ENCODE assay signal across 8 cellular contexts in the genomic region with DNA sequence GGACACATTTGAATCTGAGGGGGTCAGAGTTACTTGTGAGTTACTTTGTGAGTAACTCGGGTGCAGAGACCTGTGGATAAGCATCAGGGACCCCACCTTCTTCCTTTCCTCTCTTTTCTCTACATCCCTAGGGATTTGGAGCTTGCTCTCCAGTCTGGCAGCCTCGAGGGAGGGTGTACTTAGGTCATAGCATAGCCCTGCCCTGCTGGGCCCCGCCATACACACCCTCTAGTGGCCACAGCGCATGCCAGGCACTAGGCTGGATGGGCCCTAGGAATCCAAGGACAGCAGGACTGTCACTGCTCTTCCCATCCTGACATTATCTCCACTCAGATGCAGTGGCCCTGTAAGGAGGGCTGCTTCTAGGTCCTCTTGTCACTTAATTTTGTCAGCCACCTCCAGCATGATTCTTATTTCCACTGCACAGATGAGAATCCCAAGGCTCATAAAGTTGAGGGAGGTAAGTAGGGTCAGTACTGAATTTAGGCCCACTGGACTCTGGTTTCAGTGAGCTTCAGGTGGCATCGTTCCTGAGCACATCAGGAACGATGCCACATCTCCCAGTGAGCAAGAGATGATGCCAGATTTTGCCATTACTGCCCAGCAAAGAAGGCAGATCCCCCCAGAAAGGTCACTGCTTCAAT. TPM values are rescaled to one million over a fixed set of nuclear protein-coding genes. Genes with fewer than 3 reads are reported as not detected.
DNase-seq lines count a peak whose midpoint lies in the region; ATAC-seq, FAIRE-seq and TF ChIP-seq lines count a peak whose summit lies in the region.

No MANE protein-coding gene starts in this region.

- in situ Hi-C loops in GM13976 (cut with MboI; ENCODE audit: low sequenced_read_pairs, unreplicated experiment) = no loop called here

- TF ChIP-seq CTCF in GM13976 (IDR thresholded peaks at IDR 0.05; ENCODE audit: borderline replicate concordance, control extremely low read depth, extremely low read depth, insufficient read depth, missing control alignments) = peak; percentile 25
- TF ChIP-seq CTCF in liver (IDR thresholded peaks at IDR 0.05; ENCODE audit: low read depth, low read length, missing input control) = peak; percentile 85

- H3K9me3 ChIP-seq in liver (ENCODE audit: control insufficient read depth in 4 of 4, low read length in 3 of 4) = no peaks in the 10 kb centered on the region

- WGBS in liver = 13% methylated on average over 6 of the region's 6 CpGs

- TF ChIP-seq POLR2A in GM12891 (IDR thresholded peaks at IDR 0.05; ENCODE audit: low read depth, low read length) = no peak

- H3K9ac ChIP-seq in liver (ENCODE audit: low read depth in 1 of 2, low read length in 2 of 2) = no peak overlapping the region

- FAIRE-seq in GM12891 (lab: Jason Lieb, UNC) = no peak

- no peaks in the 10 kb centered on the region for H3K36me3 ChIP-seq in liver (ENCODE audit: control insufficient read depth in 4 of 4, insufficient read depth in 3 of 4, low read depth in 1 of 4, low read length in 3 of 4)

- TF ChIP-seq RAD21 in liver (IDR thresholded peaks at IDR 0.05) = peak; percentile 95 to 98

- peak overlapping the region in 1 of 2 donors; percentile 2 for H3K27ac ChIP-seq in liver (ENCODE audit: low read depth in 1 of 2, low read length in 2 of 2)

- H3K27me3 ChIP-seq in liver (ENCODE audit: control insufficient read depth in 4 of 4, insufficient read depth in 4 of 4, low read length in 3 of 4) = no peaks in the 10 kb centered on the region

- peaks cover 0 to 24% (median 11%) of the 10 kb centered on the region in 4 donors for H3K4me1 ChIP-seq in liver (ENCODE audit: control insufficient read depth in 4 of 4, insufficient read depth in 4 of 4, low read length in 3 of 4)

- peak; percentile 89 for DNase-seq in AG20443 (ENCODE audit: low spot score)
- DNase-seq in GM13976 (ENCODE audit: low spot score) = no peak
- peak; percentile 79 for DNase-seq in NCI-H82 treated with DMSO at 0.1 percent for 48 hours (lab: John Stamatoyannopoulos, UW; ENCODE audit: unreplicated experiment)
- peak; percentile 23 for DNase-seq in cerebellum (ENCODE audit: low spot score)
- DNase-seq in GM12891 (ENCODE audit: insufficient read length, low spot score) = no peak
- DNase-seq in stimulated activated CD4-positive, alpha-beta T cell treated with anti-CD3 and anti-CD28 coated beads, Interleukin-2, amount 100 ng/mL, for 48 hours = no peak

- no peak for ATAC-seq in GM18909 (IDR thresholded peaks at IDR 0.05; ENCODE audit: poor library complexity, unreplicated experiment)

- no peak overlapping the region for H3K4me3 ChIP-seq in liver (ENCODE audit: low read depth in 1 of 3, low read length in 3 of 3)

TF ChIP-seq in liver, 16 proteins besides CTCF, POLR2A, EP300 and RAD21:
- TF ChIP-seq SP1 (IDR thresholded peaks at IDR 0.05) = peak; percentile 10
- no peak for TF ChIP-seq ZBTB33 (IDR thresholded peaks at IDR 0.05)
- TF ChIP-seq TAF1 (conservative IDR thresholded peaks at IDR 0.05) = no peak
- TF ChIP-seq NR2F2 (IDR thresholded peaks at IDR 0.05) = peak; percentile 25
- peak in 1 of 2 donors; percentile 19 for TF ChIP-seq HNF4A (conservative IDR thresholded peaks at IDR 0.05)
- peak; percentile 42 to 56 for TF ChIP-seq RXRA (IDR thresholded peaks at IDR 0.05)

TF ChIP-seq in GM12891, 5 proteins besides CTCF, POLR2A, EP300 and RAD21:
- TF ChIP-seq PAX5 (IDR thresholded peaks at IDR 0.05; ENCODE audit: insufficient read depth, low read length, severe bottlenecking) = no peak
- TF ChIP-seq POU2F2 (IDR thresholded peaks at IDR 0.05; ENCODE audit: low read depth, low read length) = no peak
- TF ChIP-seq SPI1 (IDR thresholded peaks at IDR 0.05; ENCODE audit: low read depth, low read length) = no peak
- no peak for TF ChIP-seq TAF1 (IDR thresholded peaks at IDR 0.05; ENCODE audit: low read depth, low read length)
- TF ChIP-seq POLR2AphosphoS5 (IDR thresholded peaks at IDR 0.05; ENCODE audit: low read depth, low read length) = no peak

RNA-seq across cellular contexts. Expression of gene SMAD6, which starts 3.6 kb away (rescaled TPM):
- total RNA-seq in cerebellum (10.8 TPM), liver (10 to 100 TPM; 14.1 to 15.1 TPM)
- 1 to 10 TPM; 1.2 to 7.9 TPM for polyA plus RNA-seq in liver
- not detected for polyA plus RNA-seq in GM12891 (2012; ENCODE audit: low read depth, missing spikeins)

Comparison
In these comparisons a context has a peak if more than half of its experiments do, and no peak if none do; other contexts are left out.
1. DNase-seq: peak in AG20443 (single experiment), NCI-H82 treated with DMSO at 0.1 percent for 48 hours (single experiment) and cerebellum (single experiment); none in GM13976 (single experiment), GM12891 (single experiment) and stimulated activated CD4-positive, alpha-beta T cell treated with anti-CD3 and anti-CD28 coated beads, Interleukin-2, amount 100 ng/mL, for 48 hours (0 of 2).